ENCODE assay signal across 8 cellular contexts in the genomic region with DNA sequence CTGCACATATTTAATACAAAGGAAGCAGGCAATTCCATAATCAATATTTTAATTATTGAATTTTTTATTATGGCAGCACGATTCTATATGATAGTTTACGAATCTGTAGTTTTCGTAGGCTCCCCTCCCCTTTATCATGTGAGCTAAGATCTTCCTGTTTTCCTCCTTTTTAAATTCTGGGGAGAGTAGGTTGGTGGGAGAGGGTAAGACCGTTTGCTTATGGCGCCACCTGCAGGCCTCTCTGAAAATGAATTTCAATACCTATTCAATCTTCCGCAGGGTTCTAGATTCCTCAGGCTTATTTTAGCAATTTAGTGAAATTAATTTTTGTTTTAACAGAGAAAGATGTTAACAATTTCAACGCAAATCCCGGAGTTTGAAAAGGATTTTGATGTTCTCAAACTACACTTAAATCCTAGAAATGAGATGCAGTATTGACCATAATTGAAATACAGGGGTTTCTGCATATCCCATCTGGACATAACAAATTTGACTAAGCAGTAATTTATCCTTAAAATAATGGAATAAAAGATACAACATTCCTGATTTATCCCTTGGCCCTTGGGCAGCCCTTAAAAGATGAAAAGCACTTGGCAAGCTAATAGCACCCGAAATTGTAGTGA. TPM values are rescaled to one million over a fixed set of nuclear protein-coding genes. Genes with fewer than 3 reads are reported as not detected.
DNase-seq lines count a peak whose midpoint lies in the region; ATAC-seq and TF ChIP-seq lines count a peak whose summit lies in the region.

No MANE protein-coding gene starts in this region.

- H3K36me3 ChIP-seq in hepatocyte (replicated peaks; ENCODE audit: insufficient read depth, low read depth), result no peaks in the 10 kb centered on the region

- H3K27me3 Mint-ChIP-seq in activated naive CD8-positive, alpha-beta T cell treated with anti-CD3 and anti-CD28 coated beads, Interleukin-2, amount 50 U/mL, for 24 hours, result peaks cover 74% of the 10 kb centered on the region

- peaks cover 9% of the 10 kb centered on the region for H3K4me1 Mint-ChIP-seq in activated naive CD8-positive, alpha-beta T cell treated with anti-CD3 and anti-CD28 coated beads, Interleukin-2, amount 50 U/mL, for 24 hours

- no peaks in the 10 kb centered on the region for H4K20me1 ChIP-seq in hepatocyte (ENCODE audit: insufficient read depth, poor library complexity, severe bottlenecking)

- ATAC-seq in activated naive CD8-positive, alpha-beta T cell treated with anti-CD3 and anti-CD28 coated beads, Interleukin-2, amount 50 U/mL, for 24 hours, result no peak
- ATAC-seq in HG03039 (IDR thresholded peaks at IDR 0.05; ENCODE audit: unreplicated experiment) (no peak), GM19324 (IDR thresholded peaks at IDR 0.05; ENCODE audit: low FRiP score, unreplicated experiment) (no peak)

- H3K4me3 Mint-ChIP-seq in activated naive CD8-positive, alpha-beta T cell treated with anti-CD3 and anti-CD28 coated beads, Interleukin-2, amount 50 U/mL, for 24 hours, result no peak overlapping the region

- H3K9me2 ChIP-seq in hepatocyte (replicated peaks; ENCODE audit: insufficient read depth), result no peaks in the 10 kb centered on the region

- peaks cover 66% of the 10 kb centered on the region for H3K27me3 ChIP-seq in hepatocyte

- no peaks in the 10 kb centered on the region for H3K9me3 ChIP-seq in hepatocyte (ENCODE audit: low read depth)

- H3K27ac ChIP-seq in hepatocyte, result no peak overlapping the region

- no peak overlapping the region for H3K4me3 ChIP-seq in hepatocyte

- peak overlapping the region; percentile 88 for H3K4me2 ChIP-seq in hepatocyte

- TF ChIP-seq CTCF in hepatocyte (IDR thresholded peaks at IDR 0.05; ENCODE audit: poor library complexity), result peak; percentile 79

- no peak overlapping the region for H2AFZ ChIP-seq in hepatocyte

- H3K4me1 ChIP-seq in hepatocyte (ENCODE audit: insufficient read depth), result peaks cover 19% of the 10 kb centered on the region

- H3K9me3 Mint-ChIP-seq in activated naive CD8-positive, alpha-beta T cell treated with anti-CD3 and anti-CD28 coated beads, Interleukin-2, amount 50 U/mL, for 24 hours, result no peaks in the 10 kb centered on the region

- WGBS in hepatocyte (ENCODE audit: low lambda C conversion rate, missing lambda C conversion rate), result 11% methylated on average over 9 of the region's 9 CpGs

- DNase-seq in CD1c-positive myeloid dendritic cell (ENCODE audit: extremely low spot score) (peak; percentile 59), HCEC 1CT (peak; percentile 65), NCI-H748 treated with DMSO at 0.1 percent for 48 hours (lab: John Stamatoyannopoulos, UW) (peak; percentile 78), hepatocyte (ENCODE audit: low spot score) (peak; percentile 80)
- peak; percentile 56 for DNase-seq in activated naive CD8-positive, alpha-beta T cell treated with anti-CD3 and anti-CD28 coated beads, Interleukin-2, amount 50 U/mL, for 24 hours
- peak; percentile 33 to 63 for DNase-seq in stimulated activated CD4-positive, alpha-beta T cell treated with anti-CD3 and anti-CD28 coated beads, Interleukin-2, amount 100 ng/mL, for 24 hours

- H3K27ac Mint-ChIP-seq in activated naive CD8-positive, alpha-beta T cell treated with anti-CD3 and anti-CD28 coated beads, Interleukin-2, amount 50 U/mL, for 24 hours, result no peak overlapping the region

- no peaks in the 10 kb centered on the region for H3K36me3 Mint-ChIP-seq in activated naive CD8-positive, alpha-beta T cell treated with anti-CD3 and anti-CD28 coated beads, Interleukin-2, amount 50 U/mL, for 24 hours (ENCODE audit: low read depth)

- H3K79me2 ChIP-seq in hepatocyte, result no peaks in the 10 kb centered on the region

RNA-seq across cellular contexts. Expression of a gene that starts 12.8 kb away (rescaled TPM):
- total RNA-seq in hepatocyte, result not detected in 2 replicates
- polyA plus RNA-seq in hepatocyte, result 0.45 TPM in 1 of 2 replicates, not detected in the other
